1 cellular context compared by ENCODE assay signal in the genomic region with DNA sequence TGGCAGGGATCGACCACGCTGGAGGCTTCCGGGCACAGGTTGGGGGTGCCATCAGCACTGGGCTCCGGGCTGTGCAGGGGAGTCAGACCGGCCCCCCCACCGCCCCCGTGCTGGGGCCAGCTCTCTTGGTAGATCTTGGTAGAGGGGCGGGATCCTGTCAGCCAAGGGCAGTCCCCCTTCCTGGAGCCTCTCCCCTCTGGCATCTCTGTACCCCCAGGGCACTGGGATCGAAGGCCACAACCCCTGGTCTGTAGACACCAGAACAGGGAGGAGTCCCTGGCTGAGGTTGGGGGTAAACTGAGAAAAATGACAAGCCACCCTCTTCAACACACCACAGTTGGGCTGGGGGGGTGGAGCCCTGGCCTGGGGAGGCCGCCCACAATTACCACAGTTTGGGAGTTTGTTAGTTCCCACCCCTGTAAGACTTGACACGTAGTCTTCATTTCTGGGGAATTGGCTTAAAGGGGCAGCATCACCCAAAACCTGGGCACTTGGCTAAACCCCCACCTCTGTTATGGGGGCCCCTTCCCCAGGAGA.
TF ChIP-seq lines count a peak whose summit lies in the region.

No MANE protein-coding gene starts in this region.

TF ChIP-seq in endothelial cell of umbilical vein, 7 proteins besides CTCF, POLR2A, EP300 and RAD21:
- TF ChIP-seq, protein P1, sequence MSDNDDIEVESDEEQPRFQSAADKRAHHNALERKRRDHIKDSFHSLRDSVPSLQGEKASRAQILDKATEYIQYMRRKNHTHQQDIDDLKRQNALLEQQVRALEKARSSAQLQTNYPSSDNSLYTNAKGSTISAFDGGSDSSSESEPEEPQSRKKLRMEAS (IDR thresholded peaks at IDR 0.05; ENCODE audit: insufficient read depth, insufficient read length): no peak
- TF ChIP-seq EZH2 (IDR thresholded peaks at IDR 0.05; ENCODE audit: borderline replicate concordance, low read depth, low read length, severe bottlenecking) (no peak), JUN (IDR thresholded peaks at IDR 0.05; ENCODE audit: borderline replicate concordance, insufficient read depth, insufficient read length, low read depth) (no peak), GATA2 (IDR thresholded peaks at IDR 0.05; ENCODE audit: insufficient read depth, insufficient read length, low read depth, low read length) (no peak), FOS (IDR thresholded peaks at IDR 0.05; ENCODE audit: borderline replicate concordance, insufficient read depth, low read length) (no peak), POLR2AphosphoS5 (IDR thresholded peaks at IDR 0.05; ENCODE audit: insufficient read depth, low read depth, low read length) (no peak), MYC (IDR thresholded peaks at IDR 0.05; ENCODE audit: low read depth, low read length) (no peak)
